8 cellular contexts compared by ENCODE assay signal in the genomic region with DNA sequence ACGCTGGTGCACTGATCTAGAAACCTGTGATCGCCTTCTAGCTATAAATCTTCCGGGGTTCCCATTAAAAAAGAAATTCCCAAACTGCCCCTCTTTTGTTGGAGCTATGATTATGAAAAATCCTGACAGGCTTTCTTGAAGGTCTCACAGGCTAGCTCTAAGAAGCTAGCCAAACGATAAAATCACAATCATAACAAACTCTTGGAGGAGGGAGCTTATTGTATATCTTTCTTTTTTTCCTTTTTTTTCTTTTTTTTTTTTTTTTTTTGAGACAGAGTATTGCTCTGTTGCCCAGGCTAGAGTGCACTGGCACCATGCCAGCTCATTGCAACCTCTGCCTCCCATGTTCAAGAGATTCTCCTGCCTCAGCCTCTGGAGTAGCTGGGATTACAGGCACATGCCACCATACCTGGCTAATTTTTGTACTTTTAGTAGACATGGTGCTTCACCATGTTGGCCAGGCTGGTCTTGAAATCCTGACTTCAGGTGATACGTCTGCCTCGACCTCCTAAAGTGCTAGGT.
A peak's percentile ranks its signal among the peaks of the same experiment; 100 is the strongest.
DNase-seq lines count a peak whose midpoint lies in the region; FAIRE-seq and TF ChIP-seq lines count a peak whose summit lies in the region.

No MANE protein-coding gene starts in this region.

- BruUV-seq in Caco-2 (replicated peaks; lab: Mats Ljungman, UMichigan) (no TSS peak), PC-9 (replicated peaks; lab: Mats Ljungman, UMichigan) (TSS peak; percentile 17)

- TF ChIP-seq CTCF in Caco-2 (IDR thresholded peaks at IDR 0.05; ENCODE audit: insufficient read depth in 1 of 2, low read depth in 1 of 2, low read length in 1 of 2, severe bottlenecking in 1 of 2, unreplicated experiment in 1 of 2) (no peak), PC-9 (conservative IDR thresholded peaks at IDR 0.05) (no peak), osteocyte (IDR thresholded peaks at IDR 0.05) (no peak), type B pancreatic cell (conservative IDR thresholded peaks at IDR 0.05) (no peak), hepatocyte (IDR thresholded peaks at IDR 0.05; ENCODE audit: poor library complexity) (no peak)

- H3K4me2 ChIP-seq in PC-9 = peak overlapping the region; percentile 65
- H3K4me2 ChIP-seq in hepatocyte = no peak overlapping the region

- intact Hi-C loops in Caco-2 (cut with micrococcal nuclease; ENCODE audit: unreplicated experiment) (no loop called here), PC-9 (cut with micrococcal nuclease; ENCODE audit: unreplicated experiment) (no loop called here)

- H3K9me3 ChIP-seq in Caco-2 (no peaks in the 10 kb centered on the region), PC-9 (ENCODE audit: insufficient read depth, low read depth) (no peaks in the 10 kb centered on the region), hepatocyte (ENCODE audit: low read depth) (no peaks in the 10 kb centered on the region)
- H3K9me3 ChIP-seq in effector memory CD4-positive, alpha-beta T cell (ENCODE audit: control insufficient read depth, low read length) = no peaks in the 10 kb centered on the region

- H4K20me1 ChIP-seq in PC-9 (ENCODE audit: insufficient read depth) (no peaks in the 10 kb centered on the region), hepatocyte (ENCODE audit: insufficient read depth, poor library complexity, severe bottlenecking) (no peaks in the 10 kb centered on the region)

- no peaks in the 10 kb centered on the region for H3K36me3 ChIP-seq in Caco-2 (ENCODE audit: control insufficient read depth, insufficient read depth, low read length)
- 0 out of 2 replicates have a peak, but pooled peaks cover 5% of the 10 kb centered on the region for H3K36me3 ChIP-seq in PC-9 (ENCODE audit: low read depth)
- H3K36me3 ChIP-seq in effector memory CD4-positive, alpha-beta T cell (ENCODE audit: control insufficient read depth, insufficient read depth, low read length) = no peaks in the 10 kb centered on the region
- H3K36me3 ChIP-seq in hepatocyte (replicated peaks; ENCODE audit: insufficient read depth, low read depth) = no peaks in the 10 kb centered on the region

- H3K4me1 Mint-ChIP-seq in Caco-2 (ENCODE audit: low read depth, unreplicated experiment) (peaks cover 7% of the 10 kb centered on the region), osteocyte (ENCODE audit: unreplicated experiment) (peaks cover 53% of the 10 kb centered on the region), type B pancreatic cell (ENCODE audit: unreplicated experiment) (peaks cover 38% of the 10 kb centered on the region)

- no peak for DNase-seq in Caco-2
- DNase-seq in PC-9 = peak in 1 of 2 experiments; percentile 37
- no peak for DNase-seq in effector memory CD4-positive, alpha-beta T cell
- DNase-seq in osteocyte (ENCODE audit: extremely low spot score, unreplicated experiment) = no peak
- DNase-seq in type B pancreatic cell (ENCODE audit: extremely low spot score, unreplicated experiment) = no peak
- no peak for DNase-seq in hepatocyte (ENCODE audit: low spot score)
- no peak for DNase-seq in stimulated activated CD4-positive, alpha-beta T cell treated with anti-CD3 and anti-CD28 coated beads, Interleukin-4, amount 100 ng/mL, for 24 hours
- no peak for DNase-seq in GM12892 (ENCODE audit: insufficient read length)

- no peaks in the 10 kb centered on the region for H3K27me3 ChIP-seq in Caco-2 (replicated peaks; ENCODE audit: control insufficient read depth, insufficient read depth, low read length)
- H3K27me3 ChIP-seq in PC-9 (ENCODE audit: insufficient read depth, low read depth) = no peaks in the 10 kb centered on the region
- no peaks in the 10 kb centered on the region for H3K27me3 ChIP-seq in effector memory CD4-positive, alpha-beta T cell (replicated peaks; ENCODE audit: control insufficient read depth, insufficient read depth, low read length, poor library complexity, severe bottlenecking)
- no peaks in the 10 kb centered on the region for H3K27me3 ChIP-seq in hepatocyte

- peaks cover 80% of the 10 kb centered on the region for H3F3A ChIP-seq in PC-9 (ENCODE audit: insufficient read depth, low read depth)

- H3K4me1 ChIP-seq in Caco-2 = peaks cover 26% of the 10 kb centered on the region
- H3K4me1 ChIP-seq in PC-9 (replicated peaks; ENCODE audit: insufficient read depth) = peaks cover 99% of the 10 kb centered on the region
- peaks cover 13% of the 10 kb centered on the region for H3K4me1 ChIP-seq in effector memory CD4-positive, alpha-beta T cell (ENCODE audit: control insufficient read depth, insufficient read depth, low read length, poor library complexity, severe bottlenecking)
- H3K4me1 ChIP-seq in hepatocyte (ENCODE audit: insufficient read depth) = peaks cover 14% of the 10 kb centered on the region

- H3K27ac ChIP-seq in PC-9 = peak overlapping the region; percentile 97
- H3K27ac ChIP-seq in effector memory CD4-positive, alpha-beta T cell (ENCODE audit: insufficient read depth, low read length, poor library complexity, severe bottlenecking) = no peak overlapping the region
- no peak overlapping the region for H3K27ac ChIP-seq in hepatocyte

- H3K36me3 Mint-ChIP-seq in Caco-2 (ENCODE audit: insufficient read depth, unreplicated experiment) (peaks cover 14% of the 10 kb centered on the region), osteocyte (ENCODE audit: unreplicated experiment) (no peaks in the 10 kb centered on the region), type B pancreatic cell (no peaks in the 10 kb centered on the region)

- CTCF ChIA-PET in Caco-2 (lab: Charles Lee) (interaction anchor here (0.6 kb wide), 1 partner anchor 228 kb away, joined by 3 read pairs; no protein-coding TSS in a partner anchor), PC-9 (lab: Charles Lee) (interaction anchor here (0.6 kb wide), 1 partner anchor 131 kb away, joined by 6 read pairs; no protein-coding TSS in a partner anchor)

- no peak for TF ChIP-seq POLR2A in GM12892 (IDR thresholded peaks at IDR 0.05; ENCODE audit: low read depth, low read length)

- peak overlapping the region; percentile 53 for H3K27ac Mint-ChIP-seq in Caco-2 (ENCODE audit: unreplicated experiment)
- peak overlapping the region; percentile 43 for H3K27ac Mint-ChIP-seq in osteocyte (ENCODE audit: unreplicated experiment)
- no peak overlapping the region for H3K27ac Mint-ChIP-seq in type B pancreatic cell

- peaks cover 93% of the 10 kb centered on the region for H3K79me2 ChIP-seq in PC-9 (ENCODE audit: low read depth)
- H3K79me2 ChIP-seq in hepatocyte = peaks cover 68% of the 10 kb centered on the region

- H3K27me3 Mint-ChIP-seq in Caco-2 (ENCODE audit: insufficient read depth, unreplicated experiment) (no peaks in the 10 kb centered on the region), osteocyte (ENCODE audit: unreplicated experiment) (no peaks in the 10 kb centered on the region), type B pancreatic cell (no peaks in the 10 kb centered on the region)

- H3K9me2 ChIP-seq in PC-9 (ENCODE audit: insufficient read depth) (no peaks in the 10 kb centered on the region), hepatocyte (replicated peaks; ENCODE audit: insufficient read depth) (no peaks in the 10 kb centered on the region)

- H2AFZ ChIP-seq in PC-9 (no peak overlapping the region), hepatocyte (no peak overlapping the region)

- H3K9me3 Mint-ChIP-seq in Caco-2 (ENCODE audit: unreplicated experiment) = no peaks in the 10 kb centered on the region
- no peaks in the 10 kb centered on the region for H3K9me3 Mint-ChIP-seq in osteocyte (ENCODE audit: unreplicated experiment)
- peaks cover 7% of the 10 kb centered on the region for H3K9me3 Mint-ChIP-seq in type B pancreatic cell

- H3K4me3 ChIP-seq in Caco-2 (ENCODE audit: low read depth, low read length) (no peak overlapping the region), PC-9 (no peak overlapping the region), hepatocyte (no peak overlapping the region)
- H3K4me3 ChIP-seq in effector memory CD4-positive, alpha-beta T cell (ENCODE audit: insufficient read depth, low read depth, low read length, poor library complexity, severe bottlenecking) = peak overlapping the region; percentile 13

- POLR2A ChIA-PET in Caco-2 (lab: Charles Lee) = no interaction called here
- POLR2A ChIA-PET in PC-9 (lab: Charles Lee; ENCODE audit: unreplicated experiment) = interaction anchor here (0.5 to 2.0 kb wide), 12 partner anchors 17 to 1079 kb away, joined by 3 to 19 read pairs (median 6); a partner anchor contains a TSS

- FAIRE-seq in GM12892 (lab: Jason Lieb, UNC) = no peak

- H3K4me3 Mint-ChIP-seq in Caco-2 (ENCODE audit: unreplicated experiment) (no peak overlapping the region), osteocyte (ENCODE audit: unreplicated experiment) (no peak overlapping the region), type B pancreatic cell (no peak overlapping the region)

- 77% methylated on average over 6 of the region's 6 CpGs for WGBS in hepatocyte (ENCODE audit: low lambda C conversion rate, missing lambda C conversion rate)
